ENCODE assay signal across 6 cellular contexts in the genomic region with DNA sequence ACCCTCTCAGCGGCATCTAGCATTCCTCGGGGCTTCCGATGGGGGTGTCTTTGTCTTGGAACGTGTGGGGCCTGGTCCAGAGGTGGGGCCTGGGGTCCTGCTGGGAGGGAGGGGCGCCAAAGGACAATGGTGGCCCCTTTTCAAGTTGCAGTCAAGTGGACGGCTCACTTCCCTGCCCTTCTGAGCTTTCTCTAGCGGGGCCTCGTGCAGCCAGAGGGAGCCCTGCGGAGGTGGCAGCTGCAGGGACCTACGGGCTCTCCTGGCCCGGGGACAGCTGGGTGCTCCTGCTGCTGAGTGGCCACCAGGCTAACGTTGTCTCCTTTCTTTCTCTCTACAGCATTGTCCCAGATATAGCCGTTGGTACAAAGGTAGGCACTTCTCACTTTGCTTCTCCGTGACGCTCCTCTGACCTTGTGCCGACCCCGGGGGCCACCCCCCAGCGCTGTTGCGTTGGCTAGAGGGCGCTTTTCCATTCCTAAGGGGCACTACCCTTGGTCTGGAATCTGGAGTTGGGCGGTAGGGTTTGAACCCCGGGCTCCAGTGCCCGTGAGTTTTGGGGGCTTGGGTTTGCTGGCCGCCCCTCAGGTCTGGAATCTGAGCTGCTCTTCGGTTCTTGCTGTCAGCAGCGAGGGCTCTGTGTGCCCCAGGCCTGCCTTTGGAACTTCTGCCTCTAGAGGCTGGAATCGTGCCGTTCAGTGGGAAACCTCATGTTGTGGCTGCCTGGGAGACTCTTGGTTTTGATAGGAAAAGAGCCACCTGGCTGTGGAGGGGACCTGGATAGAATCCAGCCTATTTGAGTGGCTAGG. TPM values are rescaled to one million over a fixed set of nuclear protein-coding genes. Genes with fewer than 3 reads are reported as not detected.
DNase-seq lines count a peak whose midpoint lies in the region; ATAC-seq and TF ChIP-seq lines count a peak whose summit lies in the region.

No MANE protein-coding gene starts in this region.

- H3K4me3 ChIP-seq in Peyer's patch, result peak overlapping the region; percentile 85 to 100 (median 92)
- peak overlapping the region; percentile 96 to 100 for H3K4me3 ChIP-seq in testis

- H3K4me1 ChIP-seq in Peyer's patch (peaks cover 10 to 63% (median 45%) of the 10 kb centered on the region in 4 donors), testis (peaks cover 62% of the 10 kb centered on the region)

- H3K27me3 ChIP-seq in Peyer's patch (no peaks in the 10 kb centered on the region), testis (no peaks in the 10 kb centered on the region)

- intact Hi-C loops in testis (cut with DNase I; ENCODE audit: low total_unique reads), result no loop called here

- H3K36me3 ChIP-seq in Peyer's patch (peaks cover 0 to 38% (median 0%) of the 10 kb centered on the region in 3 donors), testis (ENCODE audit: low read depth, missing control alignments) (no peaks in the 10 kb centered on the region)

- 7 to 12% methylated on average over 20 to 28 of the region's 28 CpGs for WGBS in testis, 2 donors

- peaks cover 0 to 3% (median 0%) of the 10 kb centered on the region in 4 donors for H3K9me3 ChIP-seq in Peyer's patch
- H3K9me3 ChIP-seq in testis, result no peaks in the 10 kb centered on the region

- ATAC-seq in GM21717 (IDR thresholded peaks at IDR 0.05; ENCODE audit: unreplicated experiment), result no peak

- DNase-seq in DMS114 treated with DMSO at 0.1 percent for 48 hours (lab: John Stamatoyannopoulos, UW; ENCODE audit: unreplicated experiment), result peak; percentile 5
- DNase-seq in Peyer's patch, result no peak
- peak; percentile 50 for DNase-seq in fibroblast of peridontal ligament (ENCODE audit: extremely low read depth)
- DNase-seq in testis, result no peak
- DNase-seq in DMS153 treated with DMSO at 0.1 percent for 48 hours (lab: John Stamatoyannopoulos, UW; ENCODE audit: unreplicated experiment), result no peak

- H3K27ac ChIP-seq in Peyer's patch (peak overlapping the region; percentile 99 to 100 (median 100)), testis (peak overlapping the region; percentile 72 to 99)

- TF ChIP-seq POLR2A in Peyer's patch (IDR thresholded peaks at IDR 0.05), result no peak
- no peak for TF ChIP-seq POLR2A in testis (IDR thresholded peaks at IDR 0.05)

- TF ChIP-seq CTCF in Peyer's patch (IDR thresholded peaks at IDR 0.05) (peak in 3 of 6 experiments; percentile 4 to 8 (median 4)), testis (IDR thresholded peaks at IDR 0.05) (no peak)

RNA-seq across cellular contexts. Expression of a gene that starts 2.0 kb away (rescaled TPM):
- total RNA-seq in Peyer's patch (100 to 1,000 TPM; 173 to 436 (median 229) TPM), testis (100 to 1,000 TPM; 168 to 196 TPM)
- 116 TPM for polyA plus RNA-seq in testis (ENCODE audit: insufficient read depth, low read depth, low replicate concordance)

RNA-seq across cellular contexts. Expression of a gene that starts 22.5 kb away (rescaled TPM):
- total RNA-seq in Peyer's patch, result not detected
- total RNA-seq in testis, result 10 to 100 TPM; 16.9 to 20.1 TPM
- polyA plus RNA-seq in testis (ENCODE audit: insufficient read depth, low read depth, low replicate concordance), result 2.7 TPM

RNA-seq across cellular contexts. Expression of a gene that starts 28.4 kb away (rescaled TPM):
- total RNA-seq in Peyer's patch (not detected), testis (1 to 10 TPM; 5.4 to 5.8 TPM)
- 1.4 TPM for polyA plus RNA-seq in testis (ENCODE audit: insufficient read depth, low read depth, low replicate concordance)

RNA-seq across cellular contexts. Expression of a gene that starts 41.5 kb away (rescaled TPM):
- total RNA-seq in Peyer's patch (not detected), testis (1 to 10 TPM; 1.0 to 1.8 TPM)
- not detected for polyA plus RNA-seq in testis (ENCODE audit: insufficient read depth, low read depth, low replicate concordance)

RNA-seq across cellular contexts. Expression of a gene that starts 48.4 kb away (rescaled TPM):
- total RNA-seq in Peyer's patch (100 to 1,000 TPM; 116 to 828 (median 637) TPM), testis (1 to 10 TPM; 1.1 to 3.1 TPM)
- 1.1 TPM for polyA plus RNA-seq in testis (ENCODE audit: insufficient read depth, low read depth, low replicate concordance)

Comparison
In these comparisons a context has a peak if more than half of its experiments do, and no peak if none do; other contexts are left out.
1. DNase-seq: peak in DMS114 treated with DMSO at 0.1 percent for 48 hours (single experiment) and fibroblast of peridontal ligament (single experiment); none in Peyer's patch (0 of 3), testis (single experiment) and DMS153 treated with DMSO at 0.1 percent for 48 hours (single experiment).
2. RNA of a gene that starts 22.5 kb away (total RNA-seq): 16.9 to 20.1 TPM in testis; not detected in Peyer's patch; every median in the first group is over 10 times any median in the second.